In genomic region chr10:101263146-101263837, GRCh38 we compare ENCODE assay signal across 20 cellular contexts. TPM values are rescaled to one million over a fixed set of nuclear protein-coding genes. Genes with fewer than 3 reads are reported as not detected.
"Had no signal": no experiment of that assay in that cellular context is flagged by ENCODE, and none has a peak within 500 bp of the region (broad histone marks: within the 10 kb centered on the region; RNA-seq: fewer than 3 reads in every experiment).

No MANE protein-coding gene starts in this region.

- H3K4me3 Mint-ChIP-seq: activated CD4-positive, alpha-beta memory T cell treated with anti-CD3 and anti-CD28 coated beads for 36 hours; activated CD8-positive, alpha-beta memory T cell treated with anti-CD3 and anti-CD28 coated beads, Interleukin-2, amount 10 ng/mL, durations not matched to agents 7 days and 5 days; activated naive CD4-positive, alpha-beta T cell treated with anti-CD3 and anti-CD28 coated beads, Interleukin-2, amount 10 ng/mL, durations not matched to agents 7 days and 5 days; naive thymus-derived CD8-positive, alpha-beta T cell had no signal

- H3K27ac ChIP-seq: dorsolateral prefrontal cortex, prostate gland, suprapubic skin had no signal

- H3K4me3 ChIP-seq: dorsolateral prefrontal cortex, mucosa of descending colon, prostate gland, suprapubic skin had no signal

- DNase-seq: activated CD4-positive, alpha-beta memory T cell treated with anti-CD3 and anti-CD28 coated beads for 36 hours; activated CD8-positive, alpha-beta memory T cell treated with anti-CD3 and anti-CD28 coated beads, Interleukin-2, amount 10 ng/mL, durations not matched to agents 7 days and 5 days; activated naive CD4-positive, alpha-beta T cell treated with anti-CD3 and anti-CD28 coated beads, Interleukin-2, amount 10 ng/mL, durations not matched to agents 7 days and 5 days; activated T-cell treated with anti-CD3 and anti-CD28 coated beads, Interleukin-2, amount 50 U/mL, for 1 hour; dorsolateral prefrontal cortex; erythroblast; islet precursor cell; mammary epithelial cell; mucosa of descending colon; naive thymus-derived CD8-positive, alpha-beta T cell; right cardiac atrium; small intestine; stimulated activated CD4-positive, alpha-beta T cell treated with anti-CD3 and anti-CD28 coated beads, Interleukin-4, amount 100 ng/mL, for 24 hours; stimulated activated naive CD4-positive, alpha-beta T cell; trophoblast cell had no signal

- ATAC-seq: activated CD8-positive, alpha-beta memory T cell treated with anti-CD3 and anti-CD28 coated beads, Interleukin-2, amount 10 ng/mL, durations not matched to agents 7 days and 5 days; left lobe of liver; mucosa of descending colon; naive thymus-derived CD8-positive, alpha-beta T cell; right cardiac atrium had no signal

- H3K9me3 Mint-ChIP-seq: activated naive CD4-positive, alpha-beta T cell treated with anti-CD3 and anti-CD28 coated beads, Interleukin-2, amount 10 ng/mL, durations not matched to agents 7 days and 5 days; activated T-helper 2 cell treated with anti-CD3 and anti-CD28 coated beads, Interferon-gamma antibody, Interleukin-2, Interleukin-4, amounts not matched to agents 10 μg/mL and 5 μg/mL and 100 μg/mL, durations not matched to agents 14 hours and 24 hours and 36 hours had no signal

- H3K4me1 ChIP-seq: prostate gland, suprapubic skin had no signal

- H3K4me1 Mint-ChIP-seq: activated CD8-positive, alpha-beta memory T cell treated with anti-CD3 and anti-CD28 coated beads, Interleukin-2, amount 10 ng/mL, durations not matched to agents 7 days and 5 days; activated naive CD4-positive, alpha-beta T cell treated with anti-CD3 and anti-CD28 coated beads, Interleukin-2, amount 10 ng/mL, durations not matched to agents 7 days and 5 days had no signal

- H3K9me3 ChIP-seq: prostate gland had no signal

- H3K27ac Mint-ChIP-seq: activated CD4-positive, alpha-beta memory T cell treated with anti-CD3 and anti-CD28 coated beads for 36 hours; activated CD8-positive, alpha-beta memory T cell treated with anti-CD3 and anti-CD28 coated beads, Interleukin-2, amount 10 ng/mL, durations not matched to agents 7 days and 5 days; activated naive CD4-positive, alpha-beta T cell treated with anti-CD3 and anti-CD28 coated beads, Interleukin-2, amount 10 ng/mL, durations not matched to agents 7 days and 5 days; activated T-helper 2 cell treated with anti-CD3 and anti-CD28 coated beads, Interferon-gamma antibody, Interleukin-2, Interleukin-4, amounts not matched to agents 10 μg/mL and 5 μg/mL and 100 μg/mL, durations not matched to agents 14 hours and 24 hours and 36 hours had no signal

- H3K36me3 ChIP-seq: prostate gland, suprapubic skin had no signal

- H3K36me3 Mint-ChIP-seq: activated CD4-positive, alpha-beta memory T cell treated with anti-CD3 and anti-CD28 coated beads for 36 hours; activated CD8-positive, alpha-beta memory T cell treated with anti-CD3 and anti-CD28 coated beads, Interleukin-2, amount 10 ng/mL, durations not matched to agents 7 days and 5 days; activated naive CD4-positive, alpha-beta T cell treated with anti-CD3 and anti-CD28 coated beads, Interleukin-2, amount 10 ng/mL, durations not matched to agents 7 days and 5 days had no signal

- FAIRE-seq: small intestine had no signal

RNA-seq across cellular contexts. Expression of gene LBX1, which starts 34.0 kb away (rescaled TPM):
- total RNA-seq: activated CD4-positive, alpha-beta memory T cell treated with anti-CD3 and anti-CD28 coated beads for 36 hours; activated CD8-positive, alpha-beta memory T cell treated with anti-CD3 and anti-CD28 coated beads, Interleukin-2, amount 10 ng/mL, durations not matched to agents 7 days and 5 days; activated T-helper 2 cell treated with anti-CD3 and anti-CD28 coated beads, Interferon-gamma antibody, Interleukin-2, Interleukin-4, amounts not matched to agents 10 μg/mL and 5 μg/mL and 100 μg/mL, durations not matched to agents 14 hours and 24 hours and 36 hours; left lobe of liver; mammary epithelial cell; mucosa of descending colon; naive thymus-derived CD8-positive, alpha-beta T cell; omental fat pad; prostate gland; right cardiac atrium; suprapubic skin had no signal
- polyA plus RNA-seq: mammary epithelial cell; naive thymus-derived CD8-positive, alpha-beta T cell; right cardiac atrium; small intestine had no signal
